In genomic region chr12:122834229-122834920, GRCh38 we compare ENCODE assay signal across 8 cellular contexts. TPM values are rescaled to one million over a fixed set of nuclear protein-coding genes. Genes with fewer than 3 reads are reported as not detected.
DNase-seq lines count a peak whose midpoint lies in the region; ATAC-seq, FAIRE-seq and TF ChIP-seq lines count a peak whose summit lies in the region.

No MANE protein-coding gene starts in this region.

- peak overlapping the region; percentile 49 for H2AFZ ChIP-seq in HCT116 (ENCODE audit: low read depth, low read length, poor library complexity, severe bottlenecking)

- no TSS peak for BruUV-seq in HCT116 (replicated peaks; lab: Mats Ljungman, UMichigan)

- H3K4me2 ChIP-seq in HCT116 (ENCODE audit: low read length), result peak overlapping the region; percentile 91

- DNase-seq in AG08395 (ENCODE audit: low spot score) (peak; percentile 54), HCT116 (ENCODE audit: low read depth, low spot score) (peak; percentile 35), NT2/D1 (ENCODE audit: low read depth, low spot score) (no peak), brain microvascular endothelial cell (no peak), hypothalamus (lab: John Stamatoyannopoulos, UW) (peak in 32 of 51 donors; percentile 25 to 76 (median 63)), prostate gland (ENCODE audit: low spot score) (no peak), GM12892 (ENCODE audit: insufficient read length) (no peak)

- peak; percentile 59 for ATAC-seq in HCT116
- no peak for ATAC-seq in HG02623 (IDR thresholded peaks at IDR 0.05; ENCODE audit: unreplicated experiment)

- no peak for TF ChIP-seq POLR2A in HCT116 (IDR thresholded peaks at IDR 0.05; ENCODE audit: borderline replicate concordance, extremely low read depth, insufficient read depth, insufficient read length)
- no peak for TF ChIP-seq POLR2A in prostate gland (IDR thresholded peaks at IDR 0.05)
- TF ChIP-seq POLR2A in GM12892 (IDR thresholded peaks at IDR 0.05; ENCODE audit: low read depth, low read length), result no peak

- RAD21 ChIA-PET in HCT116 (lab: Charles Lee; ENCODE audit: low non-redundant PET in 1 of 2, low total read pairs in 2 of 2, uncharacterized antibody in 2 of 2, unreplicated experiment in 2 of 2), result no interaction called here

- in situ Hi-C loops in brain microvascular endothelial cell (cut with HindIII; ENCODE audit: low pct_ligation_motif_present, low sequenced_read_pairs), result no loop called here

- H3K27me3 ChIP-seq in HCT116 (ENCODE audit: insufficient read depth, low read length), result no peaks in the 10 kb centered on the region
- peaks cover 12% of the 10 kb centered on the region for H3K27me3 ChIP-seq in NT2/D1 (ENCODE audit: insufficient read depth, insufficient read length)
- no peaks in the 10 kb centered on the region for H3K27me3 ChIP-seq in brain microvascular endothelial cell (replicated peaks)
- no peaks in the 10 kb centered on the region for H3K27me3 ChIP-seq in prostate gland (replicated peaks; ENCODE audit: insufficient read depth)

- H3K9ac ChIP-seq in HCT116 (ENCODE audit: low read length), result peak overlapping the region; percentile 54
- H3K9ac ChIP-seq in NT2/D1 (ENCODE audit: insufficient read length, low read depth), result peak overlapping the region; percentile 47

- peaks cover 35% of the 10 kb centered on the region for H3K79me2 ChIP-seq in HCT116 (ENCODE audit: insufficient read depth, low read length)

- CTCF ChIA-PET in HCT116 (lab: Charles Lee), result interaction anchor here (0.9 to 2.3 kb wide), 2 partner anchors 37 to 41 kb away, joined by 3 to 10 read pairs; no protein-coding TSS in a partner anchor

- POLR2A ChIA-PET in HCT116 (lab: Charles Lee), result interaction anchor here (0.7 to 0.9 kb wide), 2 partner anchors 30 to 506 kb away, joined by 3 read pairs; no protein-coding TSS in a partner anchor

- TF ChIP-seq RAD21 in HCT116 (IDR thresholded peaks at IDR 0.05; ENCODE audit: low read depth), result no peak

- FAIRE-seq in GM12892 (lab: Jason Lieb, UNC), result no peak

- peak overlapping the region; percentile 49 to 71 for H3K4me3 ChIP-seq in HCT116 (replicated peaks in 1 of 2; ENCODE audit: low read depth in 1 of 2, low read length in 2 of 2)
- H3K4me3 ChIP-seq in NT2/D1 (ENCODE audit: insufficient read length, low read depth), result peak overlapping the region; percentile 24
- H3K4me3 ChIP-seq in brain microvascular endothelial cell (ENCODE audit: low read depth, low read length), result peak overlapping the region; percentile 55
- H3K4me3 ChIP-seq in prostate gland, result peak overlapping the region; percentile 60 to 76

- H3K4me1 ChIP-seq in HCT116 (ENCODE audit: control insufficient read depth in 1 of 2, insufficient read depth in 2 of 2, low read length in 2 of 2) (peaks cover 32 to 49% of the 10 kb centered on the region in 2 experiments), NT2/D1 (ENCODE audit: insufficient read depth, insufficient read length) (no peaks in the 10 kb centered on the region), prostate gland (replicated peaks) (peaks cover 6% of the 10 kb centered on the region)

- no peaks in the 10 kb centered on the region for H3K9me2 ChIP-seq in HCT116 (ENCODE audit: insufficient read depth)

- H3K36me3 ChIP-seq in HCT116 (ENCODE audit: control insufficient read depth in 1 of 2, insufficient read depth in 2 of 2, low read length in 2 of 2) (peaks cover 0 to 5% of the 10 kb centered on the region in 2 experiments; a peak in 1 of 4 replicates), NT2/D1 (ENCODE audit: insufficient read depth, insufficient read length, low read length) (no peaks in the 10 kb centered on the region), brain microvascular endothelial cell (replicated peaks) (no peaks in the 10 kb centered on the region), prostate gland (no peaks in the 10 kb centered on the region)

- no peaks in the 10 kb centered on the region for H4K20me1 ChIP-seq in HCT116 (ENCODE audit: insufficient read depth)

- intact Hi-C loops in HCT116 (cut with micrococcal nuclease), result no loop called here
- intact Hi-C loops in prostate gland (cut with DNase I), result no loop called here

- under 1% methylated on average over 18 of the region's 18 CpGs for WGBS in prostate gland

- TF ChIP-seq CTCF in HCT116 (IDR thresholded peaks at IDR 0.05 in 2 of 3, conservative IDR thresholded peaks at IDR 0.05 in 1 of 3; ENCODE audit: borderline replicate concordance in 1 of 3, insufficient read depth in 1 of 3, low read depth in 2 of 3, low read length in 2 of 3) (no peak), brain microvascular endothelial cell (IDR thresholded peaks at IDR 0.05; ENCODE audit: low read depth, low read length, missing control alignments) (peak; percentile 9), prostate gland (IDR thresholded peaks at IDR 0.05) (peak in 2 of 4 experiments; percentile 26 to 32)

- no peaks in the 10 kb centered on the region for H3K9me3 ChIP-seq in HCT116 (ENCODE audit: control insufficient read depth in 1 of 2, insufficient read depth in 1 of 2, low read depth in 1 of 2, low read length in 2 of 2)
- H3K9me3 ChIP-seq in NT2/D1 (ENCODE audit: insufficient read depth, low read length), result no peaks in the 10 kb centered on the region
- no peaks in the 10 kb centered on the region for H3K9me3 ChIP-seq in prostate gland

- H3K27ac ChIP-seq in HCT116 (ENCODE audit: low read depth, low read length), result peak overlapping the region; percentile 38
- no peak overlapping the region for H3K27ac ChIP-seq in brain microvascular endothelial cell
- H3K27ac ChIP-seq in prostate gland, result peak overlapping the region; percentile 81 to 89

TF ChIP-seq in HCT116, 20 proteins besides CTCF, POLR2A, EP300 and RAD21:
- TF ChIP-seq CBX3 (IDR thresholded peaks at IDR 0.05; ENCODE audit: low read depth) (no peak), ZBTB33 (IDR thresholded peaks at IDR 0.05; ENCODE audit: extremely low read depth, insufficient replicate concordance, low read length) (no peak), EGR1 (IDR thresholded peaks at IDR 0.05; ENCODE audit: low read depth) (peak; percentile 89), ELF1 (IDR thresholded peaks at IDR 0.05; ENCODE audit: borderline replicate concordance, low read depth) (no peak), SRF (IDR thresholded peaks at IDR 0.05; ENCODE audit: low read depth) (no peak), ATF3 (IDR thresholded peaks at IDR 0.05) (no peak), ZNF274 (IDR thresholded peaks at IDR 0.05; ENCODE audit: low read depth, low read length) (no peak), JUND (IDR thresholded peaks at IDR 0.05) (no peak)

RNA-seq across cellular contexts. Expression of gene HIP1R, which starts 0.9 kb away (rescaled TPM):
- total RNA-seq in HCT116 (2021; ENCODE audit: unreplicated experiment), result 57.8 TPM
- polyA plus RNA-seq in HCT116 (2012), result 36.7 and 38.8 TPM in 2 replicates
- 10 to 100 TPM; 45.1 to 79.3 TPM for total RNA-seq in prostate gland
- polyA plus RNA-seq in GM12892 (2012; ENCODE audit: missing spikeins), result 4.4 TPM

Comparison
In these comparisons a context has a peak if more than half of its experiments do, and no peak if none do; other contexts are left out.
1. DNase-seq: peak in AG08395 (single experiment), HCT116 (single experiment) and hypothalamus (32 of 51); none in NT2/D1 (single experiment), brain microvascular endothelial cell (single experiment), prostate gland (single experiment) and GM12892 (single experiment).
2. Peak in every context shown above with its lines, with median percentiles within 50 percentile points of each other: H3K4me3 ChIP-seq.